Comparison of ENCODE assay signal across 9 cellular contexts in the genomic region with DNA sequence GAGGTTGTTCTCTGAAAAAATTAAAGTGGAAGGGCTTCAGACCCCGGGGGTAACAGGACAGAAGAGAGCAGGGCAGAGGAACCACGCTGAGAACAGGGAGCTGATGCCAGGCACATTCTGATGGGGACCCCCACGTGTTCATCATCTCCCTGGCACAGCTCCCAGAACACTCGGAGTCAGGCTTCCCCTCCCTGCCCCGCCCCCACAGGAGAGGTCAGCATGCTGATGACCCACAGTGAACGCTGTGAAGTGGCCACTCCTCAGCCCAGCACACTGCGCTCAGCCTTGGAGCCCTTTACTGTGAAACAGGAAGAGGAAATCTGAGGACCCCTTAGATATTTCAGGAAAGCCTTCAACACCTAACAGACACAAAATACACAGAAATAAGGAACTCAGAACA. TPM values are rescaled to one million over a fixed set of nuclear protein-coding genes. Genes with fewer than 3 reads are reported as not detected.
DNase-seq lines count a peak whose midpoint lies in the region; ATAC-seq, FAIRE-seq and TF ChIP-seq lines count a peak whose summit lies in the region.
"Had no signal": no experiment of that assay in that cellular context is flagged by ENCODE, and none has a peak within 500 bp of the region (broad histone marks: within the 10 kb centered on the region; RNA-seq: fewer than 3 reads in every experiment).

No MANE protein-coding gene starts in this region.

- H2AFZ ChIP-seq in IMR-90 (replicated peaks; ENCODE audit: low read length, poor library complexity): no peak overlapping the region

- peak overlapping the region; percentile 62 for H3K27ac Mint-ChIP-seq in activated CD8-positive, alpha-beta T cell treated with anti-CD3 and anti-CD28 coated beads for 36 hours

- H3K9me3 Mint-ChIP-seq in activated CD8-positive, alpha-beta T cell treated with anti-CD3 and anti-CD28 coated beads for 36 hours: no peaks in the 10 kb centered on the region

- no peaks in the 10 kb centered on the region for H3K9me1 ChIP-seq in IMR-90 (ENCODE audit: insufficient read depth, low read length)

- POLR2A ChIA-PET in IMR-90 (lab: Charles Lee; ENCODE audit: unreplicated experiment): no interaction called here
- POLR2A ChIA-PET in activated CD8-positive, alpha-beta T cell treated with anti-CD3 and anti-CD28 coated beads for 36 hours (lab: Charles Lee): no interaction called here

- H2AK9ac ChIP-seq in IMR-90 (replicated peaks; ENCODE audit: low read depth, low read length, poor library complexity): peak overlapping the region; percentile 18

- no peak overlapping the region for H3K56ac ChIP-seq in IMR-90 (ENCODE audit: extremely low read depth, insufficient read depth, low read length)

- no peaks in the 10 kb centered on the region for H3K9me3 ChIP-seq in IMR-90 (ENCODE audit: control insufficient read depth, insufficient read depth, low read length)
- peaks cover under 1% of the 10 kb centered on the region for H3K9me3 ChIP-seq in left ventricle myocardium inferior (replicated peaks)
- no peaks in the 10 kb centered on the region for H3K9me3 ChIP-seq in stomach

- H2BK15ac ChIP-seq in IMR-90 (ENCODE audit: low read depth, low read length): no peak overlapping the region

- ATAC-seq in IMR-90 (ENCODE audit: low read depth): no peak
- ATAC-seq in activated CD8-positive, alpha-beta T cell treated with anti-CD3 and anti-CD28 coated beads for 36 hours: no peak

- H3K27ac ChIP-seq in IMR-90 (ENCODE audit: insufficient read depth, low read length) (no peak overlapping the region), left ventricle myocardium inferior (replicated peaks) (peak overlapping the region; percentile 55), stomach (no peak overlapping the region)
- H3K27ac ChIP-seq: WERI-Rb-1 had no signal

- no peak overlapping the region for H3K4me3 Mint-ChIP-seq in activated CD8-positive, alpha-beta T cell treated with anti-CD3 and anti-CD28 coated beads for 36 hours

- H4K8ac ChIP-seq in IMR-90 (ENCODE audit: low read depth in 2 of 2, low read length in 2 of 2): no peak overlapping the region

- H2BK120ac ChIP-seq in IMR-90 (ENCODE audit: low read depth, low read length): no peak overlapping the region

- H2AK5ac ChIP-seq in IMR-90 (ENCODE audit: low read depth, low read length): no peak overlapping the region

- in situ Hi-C loops in IMR-90 (cut with MboI; ENCODE audit: low sequenced_read_pairs): no loop called here

- no peak for FAIRE-seq in urothelium cell line (lab: Jason Lieb, UNC)

- no peak overlapping the region for H3K18ac ChIP-seq in IMR-90 (ENCODE audit: low read depth, low read length)

- no peak overlapping the region for H3K9ac ChIP-seq in IMR-90 (ENCODE audit: low read depth, low read length)

- WGBS in IMR-90 (ENCODE audit: extremely low coverage in 2 of 2, insufficient read length in 1 of 2), 2 experiments: 11% methylated on average over 3 of the region's 7 CpGs; no CpG with 5 or more reads in 1 of the 2 experiments
- WGBS in stomach, 5 donors: 20 to 26% (median 25%) methylated on average over 7 of the region's 7 CpGs

- DNase-seq in IMR-90: no peak
- DNase-seq in activated CD8-positive, alpha-beta T cell treated with anti-CD3 and anti-CD28 coated beads for 36 hours: no peak
- peak; percentile 73 for DNase-seq in left ventricle myocardium inferior
- DNase-seq in skeletal muscle cell (ENCODE audit: low read depth): peak; percentile 5
- DNase-seq in urothelium cell line (ENCODE audit: low spot score): no peak
- DNase-seq in stomach: no peak
- DNase-seq in stimulated activated CD4-positive, alpha-beta T cell treated with anti-CD3 and anti-CD28 coated beads, Interleukin-1b, Interleukin-23, amount 100 ng/mL, for 48 hours: no peak
- DNase-seq: cortex of kidney, WERI-Rb-1 had no signal

- no peak overlapping the region for H4K91ac ChIP-seq in IMR-90 (ENCODE audit: insufficient read depth, low read depth, low read length)

- H3K4me1 Mint-ChIP-seq in activated CD8-positive, alpha-beta T cell treated with anti-CD3 and anti-CD28 coated beads for 36 hours (ENCODE audit: low read depth): peaks cover 70% of the 10 kb centered on the region

- no TSS peak for BruUV-seq in IMR-90 (replicated peaks; lab: Mats Ljungman, UMichigan)

- H3K79me1 ChIP-seq in IMR-90 (ENCODE audit: low read depth in 1 of 2, low read length in 2 of 2): no peaks in the 10 kb centered on the region

- peaks cover 42% of the 10 kb centered on the region for H3K36me3 Mint-ChIP-seq in activated CD8-positive, alpha-beta T cell treated with anti-CD3 and anti-CD28 coated beads for 36 hours (ENCODE audit: low read depth)

- H2BK5ac ChIP-seq in IMR-90 (ENCODE audit: low read depth, low read length, poor library complexity, severe bottlenecking): no peak overlapping the region

- TF ChIP-seq CTCF in IMR-90 (conservative IDR thresholded peaks at IDR 0.05; ENCODE audit: low read depth, low read length) (no peak), left ventricle myocardium inferior (IDR thresholded peaks at IDR 0.05; ENCODE audit: borderline replicate concordance) (no peak), stomach (IDR thresholded peaks at IDR 0.05) (no peak)
- TF ChIP-seq CTCF in activated CD8-positive, alpha-beta T cell treated with anti-CD3 and anti-CD28 coated beads for 36 hours (IDR thresholded peaks at IDR 0.05): no peak

- H4K20me1 ChIP-seq in IMR-90 (ENCODE audit: insufficient read depth, low read length): no peaks in the 10 kb centered on the region

- H2BK20ac ChIP-seq in IMR-90 (ENCODE audit: low read depth, low read length): no peak overlapping the region

- no peak overlapping the region for H4K5ac ChIP-seq in IMR-90 (ENCODE audit: low read depth, low read length)

- dilution Hi-C loops in IMR-90 (cut with HindIII; ENCODE audit: low sequenced_read_pairs, unreplicated experiment): no loop called here

- H3K4me2 ChIP-seq in IMR-90 (ENCODE audit: low read depth, low read length): no peak overlapping the region

- peaks cover 41% of the 10 kb centered on the region for H3K27me3 ChIP-seq in IMR-90 (ENCODE audit: control insufficient read depth, insufficient read depth, low read length)
- H3K27me3 ChIP-seq in left ventricle myocardium inferior (ENCODE audit: low read depth): no peaks in the 10 kb centered on the region
- H3K27me3 ChIP-seq in stomach: no peaks in the 10 kb centered on the region

- intact Hi-C loops in IMR-90 (cut with micrococcal nuclease) (no loop called here), left ventricle myocardium inferior (cut with micrococcal nuclease) (no loop called here), stomach (cut with DNase I; ENCODE audit: low total_unique reads) (no loop called here)
- intact Hi-C loops in activated CD8-positive, alpha-beta T cell treated with anti-CD3 and anti-CD28 coated beads for 36 hours (cut with micrococcal nuclease): no loop called here

- H3K27me3 Mint-ChIP-seq in activated CD8-positive, alpha-beta T cell treated with anti-CD3 and anti-CD28 coated beads for 36 hours: no peaks in the 10 kb centered on the region

- H3K4ac ChIP-seq in IMR-90 (ENCODE audit: low read depth, low read length): no peak overlapping the region

- no peak overlapping the region for H3K23ac ChIP-seq in IMR-90 (ENCODE audit: low read depth, low read length)

- H3K36me3 ChIP-seq in IMR-90 (ENCODE audit: control insufficient read depth, insufficient read depth, low read length) (no peaks in the 10 kb centered on the region), left ventricle myocardium inferior (no peaks in the 10 kb centered on the region), stomach (no peaks in the 10 kb centered on the region)
- H3K36me3 ChIP-seq: WERI-Rb-1 had no signal

- H3K4me3 ChIP-seq in IMR-90 (ENCODE audit: insufficient read depth, low read depth, low read length) (no peak overlapping the region), left ventricle myocardium inferior (no peak overlapping the region), skeletal muscle cell (ENCODE audit: low read depth, low read length) (no peak overlapping the region), stomach (no peak overlapping the region)

- no peak for TF ChIP-seq EP300 in stomach (IDR thresholded peaks at IDR 0.05)

- CTCF ChIA-PET in IMR-90 (lab: Yijun Ruan, JAX): no interaction called here
- CTCF ChIA-PET in activated CD8-positive, alpha-beta T cell treated with anti-CD3 and anti-CD28 coated beads for 36 hours (lab: Charles Lee): no interaction called here

- TF ChIP-seq RAD21 in IMR-90 (IDR thresholded peaks at IDR 0.05; ENCODE audit: low read length): no peak

- H3K4me1 ChIP-seq in IMR-90 (ENCODE audit: control insufficient read depth, insufficient read depth, low read length) (no peaks in the 10 kb centered on the region; the same call in 1 of the 2 replicates), left ventricle myocardium inferior (peaks cover 42% of the 10 kb centered on the region), stomach (peaks cover 0 to 11% (median 4%) of the 10 kb centered on the region in 4 donors)

- no peak overlapping the region for H3K14ac ChIP-seq in IMR-90 (replicated peaks; ENCODE audit: low read depth, low read length)

- no peak for TF ChIP-seq POLR2A in IMR-90 (IDR thresholded peaks at IDR 0.05; ENCODE audit: low read depth, low read length)
- TF ChIP-seq POLR2A in stomach (IDR thresholded peaks at IDR 0.05): no peak

TF ChIP-seq in IMR-90, 13 proteins besides CTCF, POLR2A, EP300 and RAD21 (continues in another document):
- no peak for TF ChIP-seq NFE2L2 (IDR thresholded peaks at IDR 0.05; ENCODE audit: low read depth, low read length)
- TF ChIP-seq, protein P1, sequence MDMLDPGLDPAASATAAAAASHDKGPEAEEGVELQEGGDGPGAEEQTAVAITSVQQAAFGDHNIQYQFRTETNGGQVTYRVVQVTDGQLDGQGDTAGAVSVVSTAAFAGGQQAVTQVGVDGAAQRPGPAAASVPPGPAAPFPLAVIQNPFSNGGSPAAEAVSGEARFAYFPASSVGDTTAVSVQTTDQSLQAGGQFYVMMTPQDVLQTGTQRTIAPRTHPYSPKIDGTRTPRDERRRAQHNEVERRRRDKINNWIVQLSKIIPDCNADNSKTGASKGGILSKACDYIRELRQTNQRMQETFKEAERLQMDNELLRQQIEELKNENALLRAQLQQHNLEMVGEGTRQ (IDR thresholded peaks at IDR 0.05; ENCODE audit: low read depth, low read length): no peak

RNA-seq across cellular contexts. Expression of a gene that starts 16.4 kb away (rescaled TPM):
- total RNA-seq in IMR-90 (2012; rRNA removed): not detected in 2 replicates
- 0.17 TPM in 1 of 2 replicates, not detected in the other for polyA plus RNA-seq in IMR-90 (2012; rRNA removed)
- polyA plus RNA-seq in IMR-90 (2012; cell fraction: cytosol; rRNA removed): 0.01 TPM in 1 of 2 replicates, not detected in the other
- not detected in 2 replicates for polyA plus RNA-seq in IMR-90 (2012; cell fraction: nucleus; rRNA removed; ENCODE audit: low replicate concordance)
- 10 to 100 TPM; 31.7 to 31.9 TPM for total RNA-seq in activated CD8-positive, alpha-beta T cell treated with anti-CD3 and anti-CD28 coated beads for 36 hours
- 269 TPM for total RNA-seq in left ventricle myocardium inferior
- 10 to 100 TPM in 4 of 5 donors, 1 to 10 TPM in 1; 8.7 to 71.2 (median 26.8) TPM for total RNA-seq in stomach
- polyA plus RNA-seq in stomach: 10 to 100 TPM in 2 of 3 donors, 1 to 10 TPM in 1; 7.1 to 58.8 (median 18.8) TPM

Comparison
In these comparisons a context has a peak if more than half of its experiments do, and no peak if none do; other contexts are left out.
1. DNase-seq: peak in left ventricle myocardium inferior (single experiment) and skeletal muscle cell (single experiment); none in IMR-90 (single experiment), activated CD8-positive, alpha-beta T cell treated with anti-CD3 and anti-CD28 coated beads for 36 hours (single experiment), urothelium cell line (single experiment), stomach (single experiment) and stimulated activated CD4-positive, alpha-beta T cell treated with anti-CD3 and anti-CD28 coated beads, Interleukin-1b, Interleukin-23, amount 100 ng/mL, for 48 hours (single experiment).